1 cellular context compared by ENCODE assay signal in genomic region chr2:25228848-25229674, GRCh38.
TF ChIP-seq lines count a peak whose summit lies in the region.

No MANE protein-coding gene starts in this region.

TF ChIP-seq in HepG2, 621 proteins besides CTCF, POLR2A, EP300 and RAD21 (continued from another document and continues in another):
- TF ChIP-seq POGK (CRISPR knock-in tag; conservative IDR thresholded peaks at IDR 0.05), result no peak
- TF ChIP-seq RFX3 (CRISPR knock-in tag; IDR thresholded peaks at IDR 0.05), result no peak
- no peak for TF ChIP-seq SAFB2 (CRISPR knock-in tag; IDR thresholded peaks at IDR 0.05; ENCODE audit: borderline replicate concordance, low read depth)
- TF ChIP-seq RELA (CRISPR knock-in tag; IDR thresholded peaks at IDR 0.05), result no peak
- no peak for TF ChIP-seq JUND (CRISPR knock-in tag; IDR thresholded peaks at IDR 0.05)
- TF ChIP-seq DBP (CRISPR knock-in tag; IDR thresholded peaks at IDR 0.05; ENCODE audit: not compliant biosample characterization), result no peak
- TF ChIP-seq GATAD2A (CRISPR knock-in tag; IDR thresholded peaks at IDR 0.05), result peak; percentile 20; the same call in 1 of the 2 replicates
- TF ChIP-seq ZBTB26 (CRISPR knock-in tag; IDR thresholded peaks at IDR 0.05; ENCODE audit: borderline replicate concordance), result no peak
- TF ChIP-seq TARDBP (CRISPR knock-in tag; IDR thresholded peaks at IDR 0.05), result 0 out of 2 replicates have a peak, but pooled peaks have one; percentile 24
- TF ChIP-seq HINFP (CRISPR knock-in tag; IDR thresholded peaks at IDR 0.05; ENCODE audit: low read depth), result no peak
- TF ChIP-seq NR2F1 (CRISPR knock-in tag; IDR thresholded peaks at IDR 0.05), result no peak
- TF ChIP-seq ZNF274 (CRISPR knock-in tag; IDR thresholded peaks at IDR 0.05), result no peak
- peak; percentile 40 for TF ChIP-seq SALL1 (CRISPR knock-in tag; IDR thresholded peaks at IDR 0.05)
- no peak for TF ChIP-seq ZNF614 (CRISPR knock-in tag; IDR thresholded peaks at IDR 0.05; ENCODE audit: borderline replicate concordance)
- peak; percentile 56; the same call in 1 of the 2 replicates for TF ChIP-seq SMC3 (IDR thresholded peaks at IDR 0.05; ENCODE audit: low read length)
- no peak for TF ChIP-seq ZNF354B (CRISPR knock-in tag; IDR thresholded peaks at IDR 0.05)
- TF ChIP-seq FOSL2 (CRISPR knock-in tag; IDR thresholded peaks at IDR 0.05), result peak; percentile 16; the same call in 1 of the 2 replicates
- TF ChIP-seq ZBTB7B (CRISPR knock-in tag; IDR thresholded peaks at IDR 0.05), result 0 out of 2 replicates have a peak, but pooled peaks have one; percentile 33
- TF ChIP-seq THAP9 (CRISPR knock-in tag; IDR thresholded peaks at IDR 0.05; ENCODE audit: borderline replicate concordance), result peak; percentile 43; the same call in 1 of the 2 replicates
- TF ChIP-seq SYNCRIP (IDR thresholded peaks at IDR 0.05; ENCODE audit: insufficient read depth, low read depth, low read length), result no peak
- no peak for TF ChIP-seq FOXA3 (CRISPR knock-in tag; IDR thresholded peaks at IDR 0.05)
- TF ChIP-seq ZNF572 (CRISPR knock-in tag; IDR thresholded peaks at IDR 0.05), result no peak
- no peak for TF ChIP-seq MXI1 (IDR thresholded peaks at IDR 0.05; ENCODE audit: borderline replicate concordance, low read depth, low read length)
- no peak for TF ChIP-seq FOXJ3 (CRISPR knock-in tag; IDR thresholded peaks at IDR 0.05; ENCODE audit: borderline replicate concordance)
- TF ChIP-seq ZNF547 (CRISPR knock-in tag; IDR thresholded peaks at IDR 0.05), result no peak
- no peak for TF ChIP-seq ZNF430 (CRISPR knock-in tag; IDR thresholded peaks at IDR 0.05)
- TF ChIP-seq IKZF1 (IDR thresholded peaks at IDR 0.05), result no peak
- TF ChIP-seq ZNF792 (CRISPR knock-in tag; IDR thresholded peaks at IDR 0.05), result no peak
- no peak for TF ChIP-seq ZNF782 (CRISPR knock-in tag; IDR thresholded peaks at IDR 0.05; ENCODE audit: borderline replicate concordance)
- 0 out of 2 replicates have a peak, but pooled peaks have one; percentile 13 for TF ChIP-seq CHD2 (IDR thresholded peaks at IDR 0.05; ENCODE audit: low read depth, low read length)
- no peak for TF ChIP-seq LRRFIP1 (CRISPR knock-in tag; conservative IDR thresholded peaks at IDR 0.05)
- TF ChIP-seq CHCHD3 (CRISPR knock-in tag; IDR thresholded peaks at IDR 0.05), result no peak
- TF ChIP-seq ARID5B (CRISPR knock-in tag; IDR thresholded peaks at IDR 0.05), result 0 out of 2 replicates have a peak, but pooled peaks have one; percentile 10
- no peak for TF ChIP-seq MATR3 (CRISPR knock-in tag; IDR thresholded peaks at IDR 0.05)
- TF ChIP-seq PATZ1 (CRISPR knock-in tag; IDR thresholded peaks at IDR 0.05), result peak; percentile 96
- peak; percentile 48; the same call in 1 of the 2 replicates for TF ChIP-seq KDM2A (CRISPR knock-in tag; IDR thresholded peaks at IDR 0.05; ENCODE audit: borderline replicate concordance, low read depth)
- TF ChIP-seq REPIN1 (CRISPR knock-in tag; IDR thresholded peaks at IDR 0.05; ENCODE audit: borderline replicate concordance, low read depth), result 0 out of 2 replicates have a peak, but pooled peaks have one; percentile 47
- no peak for TF ChIP-seq ETS1 (CRISPR knock-in tag; IDR thresholded peaks at IDR 0.05)
- TF ChIP-seq U2AF2 (IDR thresholded peaks at IDR 0.05; ENCODE audit: low read depth, low read length), result no peak
- no peak for TF ChIP-seq CSRNP1 (CRISPR knock-in tag; IDR thresholded peaks at IDR 0.05)
- no peak for TF ChIP-seq AKAP8 (CRISPR knock-in tag; IDR thresholded peaks at IDR 0.05)
- TF ChIP-seq ZNF33A (CRISPR knock-in tag; IDR thresholded peaks at IDR 0.05; ENCODE audit: borderline replicate concordance), result no peak
- TF ChIP-seq ZSCAN29 (CRISPR knock-in tag; conservative IDR thresholded peaks at IDR 0.05), result no peak
